ENCODE assay signal across 28 cellular contexts in genomic region chr16:88884569-88885271, GRCh38. TPM values are rescaled to one million over a fixed set of nuclear protein-coding genes. Genes with fewer than 3 reads are reported as not detected.
"Had no signal": no experiment of that assay in that cellular context is flagged by ENCODE, and none has a peak within 500 bp of the region (broad histone marks: within the 10 kb centered on the region; RNA-seq: fewer than 3 reads in every experiment).

No MANE protein-coding gene starts in this region.

- H3K4me2 ChIP-seq: hepatocyte had no signal

- H3K4me3 Mint-ChIP-seq: memory B cell; naive thymus-derived CD4-positive, alpha-beta T cell; stimulated activated effector memory CD8-positive, alpha-beta T cell treated with anti-CD3 and anti-CD28 coated beads, Interleukin-12 subunit alpha, Interleukin-12 subunit beta, amount 100 ng/mL, for 72 hours had no signal

- H3K79me2 ChIP-seq: hepatocyte had no signal

- H3K9me3 Mint-ChIP-seq: memory B cell; nephron; stimulated activated effector memory CD8-positive, alpha-beta T cell treated with anti-CD3 and anti-CD28 coated beads, Interleukin-12 subunit alpha, Interleukin-12 subunit beta, amount 100 ng/mL, for 72 hours had no signal

- H3K27ac Mint-ChIP-seq: memory B cell; naive thymus-derived CD4-positive, alpha-beta T cell; nephron; stimulated activated effector memory CD8-positive, alpha-beta T cell treated with anti-CD3 and anti-CD28 coated beads, Interleukin-12 subunit alpha, Interleukin-12 subunit beta, amount 100 ng/mL, for 72 hours had no signal

- H3K27me3 Mint-ChIP-seq: memory B cell; naive thymus-derived CD4-positive, alpha-beta T cell had no signal

- H3K36me3 ChIP-seq: ovary, thyroid gland had no signal

- H3K9me3 ChIP-seq: gastroesophageal sphincter, heart left ventricle, ovary, stomach, thyroid gland had no signal

- H3K36me3 Mint-ChIP-seq: naive thymus-derived CD4-positive, alpha-beta T cell had no signal

- ATAC-seq: esophagus mucosa; gastroesophageal sphincter; heart left ventricle; left lobe of liver; naive thymus-derived CD4-positive, alpha-beta T cell; sciatic nerve; stimulated activated effector memory CD8-positive, alpha-beta T cell treated with anti-CD3 and anti-CD28 coated beads, Interleukin-12 subunit alpha, Interleukin-12 subunit beta, amount 100 ng/mL, for 72 hours had no signal

- DNase-seq: cortex of kidney; effector CD4-positive, alpha-beta T cell; foreskin fibroblast; heart left ventricle; kidney; naive thymus-derived CD4-positive, alpha-beta T cell; ovary; stimulated activated CD4-positive, alpha-beta T cell treated with anti-CD3 and anti-CD28 coated beads, Interleukin-2, amount 100 ng/mL, for 24 hours; stimulated activated CD4-positive, alpha-beta T cell treated with anti-CD3 and anti-CD28 coated beads, Interleukin-4, amount 100 ng/mL, for 24 hours; stimulated activated naive CD4-positive, alpha-beta T cell treated with Interleukin-2 at 50 U/mL for 16 hours; stomach; thyroid gland; trophoblast cell had no signal

- H3K27me3 ChIP-seq: hepatocyte, ovary, thyroid gland had no signal

- H3K27ac ChIP-seq: epithelial cell of prostate, gastroesophageal sphincter, hepatocyte, ovary, stomach had no signal

- H3K4me3 ChIP-seq: gastroesophageal sphincter, heart left ventricle, hepatocyte, lung, ovary, stomach, thyroid gland had no signal

- H3K4me1 Mint-ChIP-seq: stimulated activated effector memory CD8-positive, alpha-beta T cell treated with anti-CD3 and anti-CD28 coated beads, Interleukin-12 subunit alpha, Interleukin-12 subunit beta, amount 100 ng/mL, for 72 hours had no signal

- H2AFZ ChIP-seq: hepatocyte had no signal

RNA-seq across cellular contexts. Expression of gene PABPN1L, which starts 18.3 kb away (rescaled TPM):
- total RNA-seq: dermis microvascular lymphatic vessel endothelial cell; esophagus mucosa; heart left ventricle; hepatocyte; kidney; lung; mononuclear cell; naive thymus-derived CD4-positive, alpha-beta T cell; occipital lobe; ovary; sciatic nerve; stomach; subcutaneous adipose tissue; thyroid gland; ureter had no signal
